In the genomic region with DNA sequence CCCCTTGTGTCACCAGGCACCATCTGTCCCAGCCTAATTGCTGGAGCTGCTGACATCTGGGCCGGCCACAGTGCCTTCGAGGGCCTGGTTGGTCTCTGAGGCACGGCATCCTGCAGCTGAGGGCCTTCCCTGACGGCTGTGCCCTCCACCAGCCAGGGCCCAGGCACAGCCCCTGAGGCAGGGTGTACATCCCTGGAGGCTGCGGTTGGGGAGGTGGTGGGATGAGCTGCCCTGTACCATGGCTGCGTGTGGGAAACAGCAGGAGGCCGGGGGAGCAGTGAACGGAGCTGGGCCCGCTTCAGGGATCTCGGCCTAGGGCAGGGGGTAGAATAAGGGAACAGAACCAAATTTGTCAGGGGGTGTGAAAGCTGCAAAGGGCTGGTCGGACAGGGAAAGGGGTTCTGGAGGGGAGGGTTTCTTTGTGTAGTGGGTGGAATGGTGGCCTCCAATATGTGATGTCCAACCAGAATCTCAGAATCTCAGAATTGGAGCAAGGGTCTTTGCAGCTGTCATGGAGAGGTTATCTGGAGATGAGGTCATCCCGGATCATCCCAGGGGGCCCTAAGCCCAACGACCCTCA, we compare ENCODE assay signal across 29 cellular contexts.
"Had no signal": no experiment of that assay in that cellular context is flagged by ENCODE, and none has a peak within 500 bp of the region (broad histone marks: within the 10 kb centered on the region; RNA-seq: fewer than 3 reads in every experiment).

No MANE protein-coding gene starts in this region.

- H3K27me3 ChIP-seq: pancreas, suprapubic skin, tibial nerve had no signal

- H3K4me3 Mint-ChIP-seq: activated naive CD8-positive, alpha-beta T cell; central memory CD8-positive, alpha-beta T cell; T-cell; T-helper 2 cell treated with Interferon-gamma antibody and Interleukin-4, amounts not matched to agents 5 μg/mL and 100 μg/mL, for 36 hours had no signal

- H3K9me3 Mint-ChIP-seq: central memory CD8-positive, alpha-beta T cell; nephron; T-cell; T-helper 2 cell treated with Interferon-gamma antibody and Interleukin-4, amounts not matched to agents 5 μg/mL and 100 μg/mL, for 36 hours had no signal

- H3K9me3 ChIP-seq: esophagus squamous epithelium, left ventricle myocardium inferior, pancreas, prostate gland, suprapubic skin, tibial nerve had no signal

- H3K36me3 ChIP-seq: esophagus squamous epithelium, left ventricle myocardium inferior, pancreas, prostate gland, suprapubic skin, tibial nerve had no signal

- H3K36me3 Mint-ChIP-seq: activated naive CD8-positive, alpha-beta T cell; T-cell had no signal

- H3K4me3 ChIP-seq: esophagus squamous epithelium, left ventricle myocardium inferior, lung, pancreas, prostate gland, smooth muscle cell, suprapubic skin, tibial nerve had no signal

- ATAC-seq: activated CD4-positive, CD25-positive, alpha-beta regulatory T cell treated with anti-CD3 and anti-CD28 coated beads, Interleukin-2, amount 50 U/mL, for 24 hours; pancreas; T-cell had no signal

- H3K4me1 Mint-ChIP-seq: central memory CD8-positive, alpha-beta T cell had no signal

- H3K27ac Mint-ChIP-seq: activated naive CD8-positive, alpha-beta T cell; T-cell; T-helper 2 cell treated with Interferon-gamma antibody and Interleukin-4, amounts not matched to agents 5 μg/mL and 100 μg/mL, for 36 hours had no signal

- H3K27ac ChIP-seq: epithelial cell of prostate, esophagus squamous epithelium, left ventricle myocardium inferior, pancreas, prostate gland, suprapubic skin, tibial nerve had no signal

- DNase-seq: activated CD4-positive, alpha-beta T cell treated with anti-CD3 and anti-CD28 coated beads for 48 hours; activated CD4-positive, alpha-beta T cell treated with anti-CD3 and anti-CD28 coated beads, Interleukin-2, amount 50 U/mL, for 48 hours; activated CD8-positive, alpha-beta memory T cell treated with anti-CD3 and anti-CD28 coated beads for 24 hours; activated effector memory CD4-positive, alpha-beta T cell treated with Interleukin-2 at 50 U/mL for 16 hours; activated naive CD4-positive, alpha-beta T cell treated with Interleukin-2 at 50 U/mL for 16 hours; anterior cingulate cortex; dermis blood vessel endothelial cell; effector CD4-positive, alpha-beta T cell; esophagus squamous epithelium; foreskin melanocyte; left ventricle myocardium inferior; nucleus accumbens; pancreas; stimulated activated CD4-positive, alpha-beta T cell treated with anti-CD3 and anti-CD28 coated beads, Interleukin-1b, Interleukin-23, amount 100 ng/mL, for 48 hours; stimulated activated CD4-positive, alpha-beta T cell treated with anti-CD3 and anti-CD28 coated beads, Interleukin-4, amount 100 ng/mL, for 4 hours; stimulated activated CD8-positive, alpha-beta memory T cell treated with anti-CD3 and anti-CD28 coated beads, Interleukin-4, amount 100 ng/mL, for 48 hours; stimulated activated naive CD4-positive, alpha-beta T cell; T-cell had no signal
